In genomic region chr5:139659673-139660072, GRCh38 we compare ENCODE assay signal across 9 cellular contexts. TPM values are rescaled to one million over a fixed set of nuclear protein-coding genes. Genes with fewer than 3 reads are reported as not detected.
DNase-seq lines count a peak whose midpoint lies in the region; ATAC-seq and TF ChIP-seq lines count a peak whose summit lies in the region.
"Had no signal": no experiment of that assay in that cellular context is flagged by ENCODE, and none has a peak within 500 bp of the region (broad histone marks: within the 10 kb centered on the region; RNA-seq: fewer than 3 reads in every experiment).

No MANE protein-coding gene starts in this region.

- TF ChIP-seq RAD21 in liver (IDR thresholded peaks at IDR 0.05) = no peak

- H3K36me3 ChIP-seq in liver (ENCODE audit: control insufficient read depth in 4 of 4, insufficient read depth in 3 of 4, low read depth in 1 of 4, low read length in 3 of 4) = no peaks in the 10 kb centered on the region
- H3K36me3 ChIP-seq in thoracic aorta = no peaks in the 10 kb centered on the region

- H3K27me3 ChIP-seq in liver (ENCODE audit: control insufficient read depth in 4 of 4, insufficient read depth in 4 of 4, low read length in 3 of 4) = no peaks in the 10 kb centered on the region
- no peaks in the 10 kb centered on the region for H3K27me3 ChIP-seq in thoracic aorta (replicated peaks; ENCODE audit: insufficient read depth)

- H3K27me3 Mint-ChIP-seq in IgD-negative memory B cell = no peaks in the 10 kb centered on the region
- H3K27me3 Mint-ChIP-seq in activated CD4-positive, alpha-beta T cell treated with anti-CD3 and anti-CD28 coated beads for 36 hours = peaks cover 4% of the 10 kb centered on the region

- H3K9me3 ChIP-seq in liver (ENCODE audit: control insufficient read depth in 4 of 4, low read length in 3 of 4) (no peaks in the 10 kb centered on the region), thoracic aorta (no peaks in the 10 kb centered on the region)

- POLR2A ChIA-PET in activated CD4-positive, alpha-beta T cell treated with anti-CD3 and anti-CD28 coated beads for 36 hours (lab: Charles Lee) = no interaction called here

- H3K4me1 Mint-ChIP-seq in IgD-negative memory B cell = peaks cover 54 to 75% (median 71%) of the 10 kb centered on the region in 3 donors
- H3K4me1 Mint-ChIP-seq in activated CD4-positive, alpha-beta T cell treated with anti-CD3 and anti-CD28 coated beads for 36 hours = peaks cover 3% of the 10 kb centered on the region

- peak overlapping the region; percentile 70 to 94 (median 86) for H3K4me3 Mint-ChIP-seq in IgD-negative memory B cell
- H3K4me3 Mint-ChIP-seq in activated CD4-positive, alpha-beta T cell treated with anti-CD3 and anti-CD28 coated beads for 36 hours = no peak overlapping the region

- H3K4me1 ChIP-seq in liver (ENCODE audit: control insufficient read depth in 4 of 4, insufficient read depth in 4 of 4, low read length in 3 of 4) (peaks cover 72 to 95% (median 87%) of the 10 kb centered on the region in 4 donors), thoracic aorta (ENCODE audit: control insufficient read depth in 1 of 2, low read depth in 2 of 2) (peaks cover 62 to 90% of the 10 kb centered on the region in 2 donors)

- WGBS in liver = 34% methylated on average over 14 of the region's 14 CpGs

- no peak for TF ChIP-seq CTCF in liver (IDR thresholded peaks at IDR 0.05; ENCODE audit: low read depth, low read length, missing input control)
- TF ChIP-seq CTCF in thoracic aorta (IDR thresholded peaks at IDR 0.05) = no peak

- peak overlapping the region in 1 of 2 donors; percentile 53 for H3K9ac ChIP-seq in liver (ENCODE audit: low read depth in 1 of 2, low read length in 2 of 2)

- CTCF ChIA-PET in activated CD4-positive, alpha-beta T cell treated with anti-CD3 and anti-CD28 coated beads for 36 hours (lab: Charles Lee) = interaction anchor here (1.4 kb wide), 1 partner anchor 310 kb away, joined by 4 read pairs; no protein-coding TSS in a partner anchor

- peaks cover 4% of the 10 kb centered on the region for H3K36me3 Mint-ChIP-seq in IgD-negative memory B cell
- H3K36me3 Mint-ChIP-seq in activated CD4-positive, alpha-beta T cell treated with anti-CD3 and anti-CD28 coated beads for 36 hours (ENCODE audit: low read depth) = no peaks in the 10 kb centered on the region

- intact Hi-C loops in activated CD4-positive, alpha-beta T cell treated with anti-CD3 and anti-CD28 coated beads for 36 hours (cut with DNase I, micrococcal nuclease) = no loop called here

- DNase-seq in caudate nucleus (lab: John Stamatoyannopoulos, UW) (peak in 2 of 61 donors; percentile 65 to 75), thoracic aorta (ENCODE audit: low spot score) (no peak), NCI-H2029 treated with DMSO at 0.1 percent for 48 hours (lab: John Stamatoyannopoulos, UW) (no peak), NCI-H2196 treated with DMSO at 0.1 percent for 48 hours (lab: John Stamatoyannopoulos, UW; ENCODE audit: unreplicated experiment) (no peak)
- DNase-seq in activated CD4-positive, alpha-beta T cell treated with anti-CD3 and anti-CD28 coated beads for 36 hours = no peak
- DNase-seq: stimulated activated CD4-positive, alpha-beta T cell treated with anti-CD3 and anti-CD28 coated beads, Interleukin-2, amount 100 ng/mL, for 24 hours had no signal

- H3K9me3 Mint-ChIP-seq in IgD-negative memory B cell = no peaks in the 10 kb centered on the region
- no peaks in the 10 kb centered on the region for H3K9me3 Mint-ChIP-seq in activated CD4-positive, alpha-beta T cell treated with anti-CD3 and anti-CD28 coated beads for 36 hours (ENCODE audit: low read depth)

- no peak overlapping the region for H3K4me3 ChIP-seq in liver (ENCODE audit: low read depth in 1 of 3, low read length in 3 of 3)
- peak overlapping the region; percentile 63 for H3K4me3 ChIP-seq in thoracic aorta

- peak overlapping the region; percentile 98 for H3K27ac ChIP-seq in caudate nucleus (ENCODE audit: low read depth, low read length)
- peak overlapping the region; percentile 75 to 77 for H3K27ac ChIP-seq in liver (ENCODE audit: low read depth in 1 of 2, low read length in 2 of 2)
- H3K27ac ChIP-seq in thoracic aorta = peak overlapping the region; percentile 95 to 99

- no peak for ATAC-seq in thoracic aorta (ENCODE audit: insufficient number of reproducible peaks, low FRiP score, low read depth)
- no peak for ATAC-seq in activated CD4-positive, alpha-beta T cell treated with anti-CD3 and anti-CD28 coated beads for 36 hours
- ATAC-seq in GM21447 (IDR thresholded peaks at IDR 0.05; ENCODE audit: unreplicated experiment) = no peak

- H3K27ac Mint-ChIP-seq in IgD-negative memory B cell = peak overlapping the region; percentile 81 to 87 (median 87)
- no peak overlapping the region for H3K27ac Mint-ChIP-seq in activated CD4-positive, alpha-beta T cell treated with anti-CD3 and anti-CD28 coated beads for 36 hours

TF ChIP-seq in liver, 16 proteins besides CTCF, POLR2A, EP300 and RAD21:
- TF ChIP-seq FOXA2 (IDR thresholded peaks at IDR 0.05) (no peak), HNF4G (IDR thresholded peaks at IDR 0.05) (no peak), EGR1 (IDR thresholded peaks at IDR 0.05; ENCODE audit: low read depth in 2 of 2) (no peak), REST (IDR thresholded peaks at IDR 0.05) (no peak), JUND (IDR thresholded peaks at IDR 0.05) (no peak), HNF4A (conservative IDR thresholded peaks at IDR 0.05) (no peak), GABPA (IDR thresholded peaks at IDR 0.05 in 1 of 2, conservative IDR thresholded peaks at IDR 0.05 in 1 of 2) (no peak)

RNA-seq across cellular contexts. Expression of gene CXXC5, which starts 11.5 kb away (rescaled TPM):
- polyA plus RNA-seq in IgD-negative memory B cell = 447 TPM
- 10 to 100 TPM; 59.1 to 78.6 TPM for total RNA-seq in liver
- polyA plus RNA-seq in liver = 10 to 100 TPM; 40.6 to 70.0 TPM
- 10 to 100 TPM; 58.5 to 62.5 TPM for total RNA-seq in thoracic aorta
- total RNA-seq in activated CD4-positive, alpha-beta T cell treated with anti-CD3 and anti-CD28 coated beads for 36 hours = 1 to 10 TPM in 1 of 2 experiments, under 1 TPM in 1; 0.82 to 1.1 TPM

Comparison
In these comparisons a context has a peak if more than half of its experiments do, and no peak if none do; other contexts are left out.
1. RNA of gene CXXC5, which starts 11.5 kb away (total RNA-seq): 59.1 to 78.6 TPM in liver and 58.5 to 62.5 TPM in thoracic aorta; 0.82 to 1.1 TPM in activated CD4-positive, alpha-beta T cell treated with anti-CD3 and anti-CD28 coated beads for 36 hours; every median in the first group is over 10 times any median in the second.
2. Peak in every context shown above with its lines, with median percentiles within 50 percentile points of each other: H3K27ac ChIP-seq.